Comparison of ENCODE assay signal across 10 cellular contexts in the genomic region with DNA sequence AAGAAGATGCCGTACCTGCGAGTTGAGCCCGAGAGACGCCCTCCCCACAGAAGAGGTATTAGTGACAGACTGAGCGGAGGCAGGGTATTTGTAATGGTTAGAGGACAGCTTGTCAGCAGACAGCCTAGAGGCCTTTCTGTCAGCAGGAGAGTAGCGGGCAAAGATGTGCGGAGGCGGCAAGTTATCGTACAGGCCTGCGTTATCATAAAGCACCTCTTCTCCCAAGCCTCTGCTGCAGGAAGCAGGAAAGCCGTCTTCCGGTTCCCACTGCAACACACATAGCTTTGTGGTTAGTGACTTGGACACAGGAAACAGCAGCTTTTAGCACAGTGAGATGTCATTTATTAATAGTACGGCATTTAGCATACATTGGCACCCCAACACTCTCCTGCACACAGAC.
DNase-seq lines count a peak whose midpoint lies in the region; ATAC-seq and TF ChIP-seq lines count a peak whose summit lies in the region.
"Had no signal": no experiment of that assay in that cellular context is flagged by ENCODE, and none has a peak within 500 bp of the region (broad histone marks: within the 10 kb centered on the region; RNA-seq: fewer than 3 reads in every experiment).

No MANE protein-coding gene starts in this region.

- H3K27ac ChIP-seq in heart left ventricle (peak overlapping the region in 11 of 12 donors; percentile 23 to 78 (median 59)), WERI-Rb-1 (no peak overlapping the region)

- H3K4me1 ChIP-seq in heart left ventricle, result peaks cover 12 to 58% (median 35%) of the 10 kb centered on the region in 12 donors

- 21 to 33% (median 28%) methylated on average over 13 of the region's 13 CpGs for WGBS in heart left ventricle, 4 donors

- peaks cover 64% of the 10 kb centered on the region for H3K4me1 Mint-ChIP-seq in activated T-cell treated with anti-CD3 and anti-CD28 coated beads, Interleukin-2, amount 50 U/mL, for 24 hours (ENCODE audit: low read depth)
- H3K4me1 Mint-ChIP-seq in activated naive CD8-positive, alpha-beta T cell treated with anti-CD3 and anti-CD28 coated beads, Interleukin-2, amount 50 U/mL, for 24 hours, result peaks cover 37% of the 10 kb centered on the region
- H3K4me1 Mint-ChIP-seq in stimulated activated effector memory CD8-positive, alpha-beta T cell treated with anti-CD3 and anti-CD28 coated beads, Interleukin-12 subunit alpha, Interleukin-12 subunit beta, amount 100 ng/mL, for 72 hours, result peaks cover 35% of the 10 kb centered on the region

- peak; percentile 60 for DNase-seq in activated T-cell treated with anti-CD3 and anti-CD28 coated beads, Interleukin-2, amount 50 U/mL, for 24 hours
- no peak for DNase-seq in activated T-cell treated with anti-CD3 and anti-CD28 coated beads for 4 hours
- DNase-seq in activated naive CD8-positive, alpha-beta T cell treated with anti-CD3 and anti-CD28 coated beads, Interleukin-2, amount 50 U/mL, for 24 hours, result no peak
- DNase-seq in heart left ventricle, result peak in 1 of 5 donors; percentile 58
- no peak for DNase-seq in stimulated activated effector memory CD8-positive, alpha-beta T cell treated with anti-CD3 and anti-CD28 coated beads, Interleukin-12 subunit alpha, Interleukin-12 subunit beta, amount 100 ng/mL, for 72 hours (ENCODE audit: low spot score in 2 of 2)
- DNase-seq in WERI-Rb-1, result no peak
- DNase-seq: BE2C, NCI-H526 treated with DMSO at 0.1 percent for 48 hours had no signal

- H3K4me3 Mint-ChIP-seq in activated T-cell treated with anti-CD3 and anti-CD28 coated beads, Interleukin-2, amount 50 U/mL, for 24 hours, result peak overlapping the region; percentile 16
- H3K4me3 Mint-ChIP-seq in activated naive CD8-positive, alpha-beta T cell treated with anti-CD3 and anti-CD28 coated beads, Interleukin-2, amount 50 U/mL, for 24 hours, result no peak overlapping the region
- no peak overlapping the region for H3K4me3 Mint-ChIP-seq in stimulated activated effector memory CD8-positive, alpha-beta T cell treated with anti-CD3 and anti-CD28 coated beads, Interleukin-12 subunit alpha, Interleukin-12 subunit beta, amount 100 ng/mL, for 72 hours

- no peaks in the 10 kb centered on the region for H3K9me3 Mint-ChIP-seq in activated T-cell treated with anti-CD3 and anti-CD28 coated beads, Interleukin-2, amount 50 U/mL, for 24 hours
- no peaks in the 10 kb centered on the region for H3K9me3 Mint-ChIP-seq in activated naive CD8-positive, alpha-beta T cell treated with anti-CD3 and anti-CD28 coated beads, Interleukin-2, amount 50 U/mL, for 24 hours
- H3K9me3 Mint-ChIP-seq in stimulated activated effector memory CD8-positive, alpha-beta T cell treated with anti-CD3 and anti-CD28 coated beads, Interleukin-12 subunit alpha, Interleukin-12 subunit beta, amount 100 ng/mL, for 72 hours, result no peaks in the 10 kb centered on the region

- H3K36me3 ChIP-seq in heart left ventricle (peaks cover 0 to 46% (median 26%) of the 10 kb centered on the region in 9 donors), WERI-Rb-1 (peaks cover 25% of the 10 kb centered on the region)

- H3K27me3 Mint-ChIP-seq in activated T-cell treated with anti-CD3 and anti-CD28 coated beads, Interleukin-2, amount 50 U/mL, for 24 hours, result no peaks in the 10 kb centered on the region
- no peaks in the 10 kb centered on the region for H3K27me3 Mint-ChIP-seq in activated naive CD8-positive, alpha-beta T cell treated with anti-CD3 and anti-CD28 coated beads, Interleukin-2, amount 50 U/mL, for 24 hours

- TF ChIP-seq POLR2A in heart left ventricle (IDR thresholded peaks at IDR 0.05), result no peak

- peaks cover 58% of the 10 kb centered on the region for H3K36me3 Mint-ChIP-seq in activated T-cell treated with anti-CD3 and anti-CD28 coated beads, Interleukin-2, amount 50 U/mL, for 24 hours (ENCODE audit: low read depth)
- H3K36me3 Mint-ChIP-seq in activated naive CD8-positive, alpha-beta T cell treated with anti-CD3 and anti-CD28 coated beads, Interleukin-2, amount 50 U/mL, for 24 hours (ENCODE audit: low read depth), result peaks cover 3% of the 10 kb centered on the region
- H3K36me3 Mint-ChIP-seq in stimulated activated effector memory CD8-positive, alpha-beta T cell treated with anti-CD3 and anti-CD28 coated beads, Interleukin-12 subunit alpha, Interleukin-12 subunit beta, amount 100 ng/mL, for 72 hours, result peaks cover 47% of the 10 kb centered on the region

- TF ChIP-seq CTCF in heart left ventricle (IDR thresholded peaks at IDR 0.05) (no peak), WERI-Rb-1 (IDR thresholded peaks at IDR 0.05; ENCODE audit: low read depth, low read length) (no peak)

- no peaks in the 10 kb centered on the region for H3K9me3 ChIP-seq in heart left ventricle
- H3K9me3 ChIP-seq in WERI-Rb-1 (ENCODE audit: severe bottlenecking), result no peaks in the 10 kb centered on the region
- H3K9me3 ChIP-seq: BE2C had no signal

- H3K4me3 ChIP-seq in heart left ventricle (no peak overlapping the region), WERI-Rb-1 (ENCODE audit: low read depth, low read length) (no peak overlapping the region)

- H3K27ac Mint-ChIP-seq in activated T-cell treated with anti-CD3 and anti-CD28 coated beads, Interleukin-2, amount 50 U/mL, for 24 hours, result peak overlapping the region; percentile 96
- H3K27ac Mint-ChIP-seq in activated naive CD8-positive, alpha-beta T cell treated with anti-CD3 and anti-CD28 coated beads, Interleukin-2, amount 50 U/mL, for 24 hours, result peak overlapping the region; percentile 77
- H3K27ac Mint-ChIP-seq in stimulated activated effector memory CD8-positive, alpha-beta T cell treated with anti-CD3 and anti-CD28 coated beads, Interleukin-12 subunit alpha, Interleukin-12 subunit beta, amount 100 ng/mL, for 72 hours, result peak overlapping the region; percentile 65

- H3K27me3 ChIP-seq in heart left ventricle, result no peaks in the 10 kb centered on the region
- no peaks in the 10 kb centered on the region for H3K27me3 ChIP-seq in WERI-Rb-1 (ENCODE audit: insufficient read depth, low read depth, severe bottlenecking)
- H3K27me3 ChIP-seq: BE2C had no signal

- ATAC-seq in activated naive CD8-positive, alpha-beta T cell treated with anti-CD3 and anti-CD28 coated beads, Interleukin-2, amount 50 U/mL, for 24 hours, result peak; percentile 39
- ATAC-seq in heart left ventricle, result peak; percentile 18 to 84 (median 64)
- no peak for ATAC-seq in stimulated activated effector memory CD8-positive, alpha-beta T cell treated with anti-CD3 and anti-CD28 coated beads, Interleukin-12 subunit alpha, Interleukin-12 subunit beta, amount 100 ng/mL, for 72 hours
- ATAC-seq in GM21737 (IDR thresholded peaks at IDR 0.05; ENCODE audit: unreplicated experiment), result no peak
- no peak for ATAC-seq in GM19035 (IDR thresholded peaks at IDR 0.05; ENCODE audit: unreplicated experiment)

- intact Hi-C loops in heart left ventricle (cut with DNase I), result no loop called here

Comparison
In these comparisons a context has a peak if more than half of its experiments do, and no peak if none do; other contexts are left out.
1. ATAC-seq: peak in activated naive CD8-positive, alpha-beta T cell treated with anti-CD3 and anti-CD28 coated beads, Interleukin-2, amount 50 U/mL, for 24 hours (single experiment) and heart left ventricle (4 of 4); none in stimulated activated effector memory CD8-positive, alpha-beta T cell treated with anti-CD3 and anti-CD28 coated beads, Interleukin-12 subunit alpha, Interleukin-12 subunit beta, amount 100 ng/mL, for 72 hours (single experiment), GM21737 (single experiment) and GM19035 (single experiment).
2. Peak in every context shown above with its lines, with median percentiles within 50 percentile points of each other: H3K27ac Mint-ChIP-seq.